In genomic region chr13:46134494-46134893, GRCh38 we compare ENCODE assay signal across 1 cellular context.
TF ChIP-seq lines count a peak whose summit lies in the region.

No MANE protein-coding gene starts in this region.

TF ChIP-seq in HCT116, 20 proteins besides CTCF, POLR2A, EP300 and RAD21 (continued from another document):
- no peak for TF ChIP-seq FOSL1 (IDR thresholded peaks at IDR 0.05; ENCODE audit: low read depth)
- no peak for TF ChIP-seq JUND (IDR thresholded peaks at IDR 0.05)
- TF ChIP-seq ELF1 (IDR thresholded peaks at IDR 0.05; ENCODE audit: borderline replicate concordance, low read depth), result no peak
- TF ChIP-seq MAX (IDR thresholded peaks at IDR 0.05), result no peak
- TF ChIP-seq, protein P1, sequence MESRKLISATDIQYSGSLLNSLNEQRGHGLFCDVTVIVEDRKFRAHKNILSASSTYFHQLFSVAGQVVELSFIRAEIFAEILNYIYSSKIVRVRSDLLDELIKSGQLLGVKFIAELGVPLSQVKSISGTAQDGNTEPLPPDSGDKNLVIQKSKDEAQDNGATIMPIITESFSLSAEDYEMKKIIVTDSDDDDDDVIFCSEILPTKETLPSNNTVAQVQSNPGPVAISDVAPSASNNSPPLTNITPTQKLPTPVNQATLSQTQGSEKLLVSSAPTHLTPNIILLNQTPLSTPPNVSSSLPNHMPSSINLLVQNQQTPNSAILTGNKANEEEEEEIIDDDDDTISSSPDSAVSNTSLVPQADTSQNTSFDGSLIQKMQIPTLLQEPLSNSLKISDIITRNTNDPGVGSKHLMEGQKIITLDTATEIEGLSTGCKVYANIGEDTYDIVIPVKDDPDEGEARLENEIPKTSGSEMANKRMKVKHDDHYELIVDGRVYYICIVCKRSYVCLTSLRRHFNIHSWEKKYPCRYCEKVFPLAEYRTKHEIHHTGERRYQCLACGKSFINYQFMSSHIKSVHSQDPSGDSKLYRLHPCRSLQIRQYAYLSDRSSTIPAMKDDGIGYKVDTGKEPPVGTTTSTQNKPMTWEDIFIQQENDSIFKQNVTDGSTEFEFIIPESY (IDR thresholded peaks at IDR 0.05; ENCODE audit: extremely low read depth, insufficient replicate concordance, low read length), result no peak
